Comparison of ENCODE assay signal across 23 cellular contexts in the genomic region with DNA sequence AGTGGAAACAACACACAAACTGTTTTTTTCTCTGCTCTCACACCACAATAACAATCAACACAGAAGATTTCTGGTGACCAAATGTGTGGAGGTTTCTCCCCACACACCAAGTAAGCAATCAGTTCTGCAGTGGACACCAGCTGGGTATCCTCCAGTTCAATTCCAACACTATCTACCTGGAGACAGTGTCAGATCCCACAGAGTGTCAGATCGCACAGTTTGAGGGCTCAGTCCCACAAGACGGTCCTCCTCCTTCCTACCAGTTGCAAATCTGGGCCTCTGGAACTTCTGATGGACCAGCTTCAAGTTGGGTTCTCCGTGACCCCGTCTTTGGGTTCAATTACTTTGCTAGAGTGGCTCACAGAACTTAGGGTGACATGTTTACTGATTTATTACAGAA.
"Had no signal": no experiment of that assay in that cellular context is flagged by ENCODE, and none has a peak within 500 bp of the region (broad histone marks: within the 10 kb centered on the region; RNA-seq: fewer than 3 reads in every experiment).

No MANE protein-coding gene starts in this region.

- H3K27ac Mint-ChIP-seq: activated CD4-positive, alpha-beta T cell treated with anti-CD3 and anti-CD28 coated beads, Interleukin-2, amount 10 ng/mL, durations not matched to agents 24 days and 14 days; activated CD8-positive, alpha-beta T cell treated with anti-CD3 and anti-CD28 coated beads for 36 hours; natural killer cell treated with Interleukin-12 subunit alpha and Interleukin-12 subunit beta and Interleukin-15 and Interleukin-18, amount 100 ng/mL, for 72 hours; T-helper 2 cell treated with Interferon-gamma antibody and Interleukin-4, amounts not matched to agents 5 μg/mL and 100 μg/mL, for 36 hours had no signal

- H3K4me1 Mint-ChIP-seq: activated CD4-positive, alpha-beta T cell treated with anti-CD3 and anti-CD28 coated beads, Interleukin-2, amount 10 ng/mL, durations not matched to agents 24 days and 14 days had no signal

- H3K79me2 ChIP-seq: parathyroid adenoma had no signal

- ATAC-seq: activated T-cell treated with anti-CD3 and anti-CD28 coated beads, Interleukin-2, amount 50 U/mL, for 4 hours; lower lobe of right lung; sciatic nerve; WTC11 had no signal

- H3K9ac ChIP-seq: parathyroid adenoma had no signal

- H3K36me3 Mint-ChIP-seq: natural killer cell treated with Interleukin-12 subunit alpha and Interleukin-12 subunit beta and Interleukin-15 and Interleukin-18, amount 100 ng/mL, for 72 hours had no signal

- H3K9me3 Mint-ChIP-seq: activated CD4-positive, alpha-beta T cell treated with anti-CD3 and anti-CD28 coated beads, Interleukin-2, amount 10 ng/mL, durations not matched to agents 24 days and 14 days; activated CD8-positive, alpha-beta T cell treated with anti-CD3 and anti-CD28 coated beads for 36 hours; activated T-cell treated with anti-CD3 and anti-CD28 coated beads, Interleukin-2, amount 50 U/mL, for 4 hours; natural killer cell treated with Interleukin-12 subunit alpha and Interleukin-12 subunit beta and Interleukin-15 and Interleukin-18, amount 100 ng/mL, for 72 hours; T-helper 2 cell treated with Interferon-gamma antibody and Interleukin-4, amounts not matched to agents 5 μg/mL and 100 μg/mL, for 36 hours had no signal

- H3K9me3 ChIP-seq: ascending aorta, lower lobe of right lung, tibial artery, uterus had no signal

- FAIRE-seq: frontal cortex, keratinocyte, TTC549 had no signal

- H3K4me1 ChIP-seq: parathyroid adenoma, uterus had no signal

- H3K27me3 ChIP-seq: ascending aorta, tibial artery, uterus had no signal

- DNase-seq: activated CD4-positive, alpha-beta T cell treated with anti-CD3 and anti-CD28 coated beads, Interleukin-2, amount 10 ng/mL, durations not matched to agents 24 days and 14 days; activated effector memory CD4-positive, alpha-beta T cell treated with Interleukin-2 at 50 U/mL for 16 hours; activated naive CD4-positive, alpha-beta T cell treated with anti-CD3 and anti-CD28 coated beads, Interleukin-2, amount 50 U/mL, for 16 hours; activated T-cell treated with anti-CD3 and anti-CD28 coated beads, Interleukin-2, amount 50 U/mL, for 4 hours; cerebellar nuclear complex; cortex of kidney; hypothalamus; lower lobe of right lung; stimulated activated CD4-positive, alpha-beta T cell treated with anti-CD3 and anti-CD28 coated beads, Interleukin-4, amount 100 ng/mL, for 4 hours; stimulated activated naive CD4-positive, alpha-beta T cell; substantia nigra; tibial artery; uterus had no signal

- H3K27me3 Mint-ChIP-seq: natural killer cell treated with Interleukin-12 subunit alpha and Interleukin-12 subunit beta and Interleukin-15 and Interleukin-18, amount 100 ng/mL, for 72 hours had no signal

- H3K4me3 ChIP-seq: ascending aorta, lower lobe of right lung, tibial artery, uterus had no signal

- H3K4me3 Mint-ChIP-seq: activated CD4-positive, alpha-beta T cell treated with anti-CD3 and anti-CD28 coated beads, Interleukin-2, amount 10 ng/mL, durations not matched to agents 24 days and 14 days; activated CD8-positive, alpha-beta T cell treated with anti-CD3 and anti-CD28 coated beads for 36 hours; activated T-cell treated with anti-CD3 and anti-CD28 coated beads, Interleukin-2, amount 50 U/mL, for 4 hours; natural killer cell treated with Interleukin-12 subunit alpha and Interleukin-12 subunit beta and Interleukin-15 and Interleukin-18, amount 100 ng/mL, for 72 hours; T-helper 2 cell treated with Interferon-gamma antibody and Interleukin-4, amounts not matched to agents 5 μg/mL and 100 μg/mL, for 36 hours; WTC11 had no signal

- H2AFZ ChIP-seq: parathyroid adenoma had no signal

- H3K36me3 ChIP-seq: ascending aorta, lower lobe of right lung, tibial artery, uterus had no signal

- H3K27ac ChIP-seq: ascending aorta, lower lobe of right lung, parathyroid adenoma, tibial artery, uterus had no signal
